ENCODE assay signal across 12 cellular contexts in genomic region chr22:21796231-21796630, GRCh38.
"Had no signal": no experiment of that assay in that cellular context is flagged by ENCODE, and none has a peak within 500 bp of the region (broad histone marks: within the 10 kb centered on the region; RNA-seq: fewer than 3 reads in every experiment).

No MANE protein-coding gene starts in this region.

- ATAC-seq: gastroesophageal sphincter; stimulated activated naive CD8-positive, alpha-beta T cell treated with anti-CD3 and anti-CD28 coated beads, Interleukin-15, Interleukin-2, amounts not matched to agents 100 U/mL and 50 U/mL, for 24 hours had no signal

- H3K9me3 Mint-ChIP-seq: activated naive CD8-positive, alpha-beta T cell treated with anti-CD3 and anti-CD28 coated beads, Interleukin-2, amount 10 ng/mL, durations not matched to agents 7 days and 5 days had no signal

- H3K4me3 Mint-ChIP-seq: activated naive CD8-positive, alpha-beta T cell treated with anti-CD3 and anti-CD28 coated beads, Interleukin-2, amount 10 ng/mL, durations not matched to agents 7 days and 5 days had no signal

- H3K9me3 ChIP-seq: gastroesophageal sphincter, heart right ventricle, lower lobe of right lung had no signal

- H3K4me3 ChIP-seq: gastroesophageal sphincter, heart right ventricle, lower lobe of right lung had no signal

- H3K27me3 Mint-ChIP-seq: activated naive CD8-positive, alpha-beta T cell treated with anti-CD3 and anti-CD28 coated beads, Interleukin-2, amount 10 ng/mL, durations not matched to agents 7 days and 5 days had no signal

- DNase-seq: activated effector memory CD4-positive, alpha-beta T cell treated with anti-CD3 and anti-CD28 coated beads, Interleukin-2, amount 50 U/mL, for 16 hours; activated naive CD8-positive, alpha-beta T cell treated with anti-CD3 and anti-CD28 coated beads, Interleukin-2, amount 10 ng/mL, durations not matched to agents 7 days and 5 days; cerebellar nuclear complex; dermis blood vessel endothelial cell; erythroblast; heart right ventricle; left colon; lower lobe of right lung; right cardiac atrium; small intestine; stimulated activated naive CD8-positive, alpha-beta T cell treated with anti-CD3 and anti-CD28 coated beads, Interleukin-15, Interleukin-2, amounts not matched to agents 100 U/mL and 50 U/mL, for 24 hours had no signal

- H3K27ac ChIP-seq: gastroesophageal sphincter, lower lobe of right lung had no signal

- H3K27me3 ChIP-seq: gastroesophageal sphincter, heart right ventricle had no signal

- H3K27ac Mint-ChIP-seq: activated naive CD8-positive, alpha-beta T cell treated with anti-CD3 and anti-CD28 coated beads, Interleukin-2, amount 10 ng/mL, durations not matched to agents 7 days and 5 days had no signal

- H3K4me1 ChIP-seq: lower lobe of right lung had no signal
